In the genomic region with DNA sequence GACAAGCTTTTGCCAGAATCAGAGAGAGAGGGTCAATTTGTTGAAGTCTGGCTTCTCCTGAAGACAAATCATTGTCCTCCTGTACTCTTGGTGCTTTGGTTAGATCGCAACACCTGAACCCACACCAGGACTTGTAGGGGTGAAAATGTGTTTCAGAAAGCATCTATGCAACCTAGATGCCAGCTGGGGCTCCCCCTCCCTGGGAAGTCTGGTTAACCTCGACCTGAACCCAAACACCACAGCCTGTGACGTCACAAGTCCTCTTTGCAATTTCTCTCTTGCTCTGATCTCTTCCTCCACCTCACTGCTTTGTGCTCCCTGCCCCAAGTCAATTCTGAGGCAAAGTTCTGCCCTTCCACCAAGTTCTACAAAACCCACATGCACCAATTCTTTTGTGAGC, we compare ENCODE assay signal across 8 cellular contexts. TPM values are rescaled to one million over a fixed set of nuclear protein-coding genes. Genes with fewer than 3 reads are reported as not detected.
DNase-seq lines count a peak whose midpoint lies in the region; ATAC-seq and TF ChIP-seq lines count a peak whose summit lies in the region.

No MANE protein-coding gene starts in this region.

- H3K4me1 Mint-ChIP-seq in natural killer cell: peaks cover 13 to 20% of the 10 kb centered on the region in 2 donors

- intact Hi-C loops in natural killer cell (cut with micrococcal nuclease): no loop called here
- intact Hi-C loops in Right ventricle myocardium superior (cut with DNase I): no loop called here

- TF ChIP-seq CTCF in natural killer cell (IDR thresholded peaks at IDR 0.05): no peak

- H3K9me3 Mint-ChIP-seq in natural killer cell: no peaks in the 10 kb centered on the region

- peaks cover 0 to 2% of the 10 kb centered on the region in 2 donors for H3K27me3 Mint-ChIP-seq in natural killer cell (ENCODE audit: low read depth in 2 of 2)

- DNase-seq in activated CD4-positive, alpha-beta T cell treated with anti-CD3 and anti-CD28 coated beads, Interleukin-2, amount 50 U/mL, for 1 hour: peak; percentile 42
- DNase-seq in natural killer cell (peak; percentile 62), DMS153 (lab: John Stamatoyannopoulos, UW) (no peak), NCI-H1694 treated with DMSO at 0.1 percent for 48 hours (lab: John Stamatoyannopoulos, UW) (no peak), cerebellar cortex (ENCODE audit: low spot score) (no peak), Right ventricle myocardium superior (no peak)

- H3K27ac Mint-ChIP-seq in natural killer cell: peak overlapping the region; percentile 2 to 83

- ATAC-seq in GM18520 (IDR thresholded peaks at IDR 0.05; ENCODE audit: unreplicated experiment) (peak; percentile 59), HG03066 (IDR thresholded peaks at IDR 0.05; ENCODE audit: low read depth, unreplicated experiment) (peak; percentile 52), natural killer cell (peak; percentile 81 to 95 (median 94)), Right ventricle myocardium superior (ENCODE audit: poor library complexity) (no peak)

- H3K4me3 Mint-ChIP-seq in natural killer cell: peak overlapping the region; percentile 26

- H3K36me3 Mint-ChIP-seq in natural killer cell: no peaks in the 10 kb centered on the region

RNA-seq across cellular contexts. Expression of gene USP24, which starts 42.8 kb away (rescaled TPM):
- 100 to 1,000 TPM; 155 TPM for total RNA-seq in natural killer cell
- 32.9 TPM for total RNA-seq in Right ventricle myocardium superior

Comparison
In these comparisons a context has a peak if more than half of its experiments do, and no peak if none do; other contexts are left out.
1. DNase-seq: peak in activated CD4-positive, alpha-beta T cell treated with anti-CD3 and anti-CD28 coated beads, Interleukin-2, amount 50 U/mL, for 1 hour (single experiment) and natural killer cell (single experiment); none in DMS153 (single experiment), NCI-H1694 treated with DMSO at 0.1 percent for 48 hours (single experiment), cerebellar cortex (single experiment) and Right ventricle myocardium superior (single experiment).